22 cellular contexts compared by ENCODE assay signal in genomic region chr11:18390088-18390487, GRCh38. TPM values are rescaled to one million over a fixed set of nuclear protein-coding genes. Genes with fewer than 3 reads are reported as not detected.
DNase-seq lines count a peak whose midpoint lies in the region; ATAC-seq, FAIRE-seq and TF ChIP-seq lines count a peak whose summit lies in the region.
"Had no signal": no experiment of that assay in that cellular context is flagged by ENCODE, and none has a peak within 500 bp of the region (broad histone marks: within the 10 kb centered on the region; RNA-seq: fewer than 3 reads in every experiment).

No MANE protein-coding gene starts in this region.

- peaks cover 46% of the 10 kb centered on the region for H3F3A ChIP-seq in GM23248 (ENCODE audit: insufficient read depth)

- H3K9me2 ChIP-seq in GM23248 (ENCODE audit: insufficient read depth), result no peaks in the 10 kb centered on the region

- H3K27me3 Mint-ChIP-seq in stimulated activated naive CD8-positive, alpha-beta T cell treated with anti-CD3 and anti-CD28 coated beads, Interleukin-15, Interleukin-2, amounts not matched to agents 100 ng/mL and 50 ng/mL, for 24 hours, result no peaks in the 10 kb centered on the region

- 52 to 68% methylated on average over 3 of the region's 3 CpGs for WGBS in GM23248 (ENCODE audit: low coverage in 1 of 2, low lambda C conversion rate in 2 of 2, missing lambda C conversion rate in 2 of 2), 2 experiments
- WGBS in K562 (ENCODE audit: insufficient coverage, low coverage, missing lambda C conversion rate), result 41% methylated on average over 3 of the region's 3 CpGs

- POLR2A ChIA-PET in K562 (lab: Yijun Ruan, JAX), result no interaction called here

- no peak for TF ChIP-seq CTCF in K562 (IDR thresholded peaks at IDR 0.05 in 2 of 3, conservative IDR thresholded peaks at IDR 0.05 in 1 of 3; ENCODE audit: insufficient read depth in 2 of 3, low read depth in 1 of 3, low read length in 3 of 3)

- ATAC-seq in stimulated activated naive CD8-positive, alpha-beta T cell treated with anti-CD3 and anti-CD28 coated beads, Interleukin-15, Interleukin-2, amounts not matched to agents 100 U/mL and 50 U/mL, for 24 hours, result no peak
- ATAC-seq in K562, result no peak
- no peak for ATAC-seq in HG02884 (IDR thresholded peaks at IDR 0.05; ENCODE audit: unreplicated experiment)
- no peak for ATAC-seq in left colon
- ATAC-seq: HCT116 had no signal

- H3K9me3 ChIP-seq in GM23248 (ENCODE audit: low read depth), result no peaks in the 10 kb centered on the region
- H3K9me3 ChIP-seq in K562 (replicated peaks; ENCODE audit: control insufficient read depth, insufficient read depth, low read depth, low read length), result no peaks in the 10 kb centered on the region
- H3K9me3 ChIP-seq: BLaER1 had no signal

- H4K20me1 ChIP-seq in GM23248 (ENCODE audit: insufficient read depth), result no peaks in the 10 kb centered on the region
- H4K20me1 ChIP-seq in K562 (replicated peaks; ENCODE audit: control insufficient read depth, insufficient read depth, low read length), result peaks cover under 1% of the 10 kb centered on the region; the same call in 1 of the 2 replicates

- no peak for DNase-seq in stimulated activated naive CD8-positive, alpha-beta T cell treated with anti-CD3 and anti-CD28 coated beads, Interleukin-15, Interleukin-2, amounts not matched to agents 100 U/mL and 50 U/mL, for 24 hours
- DNase-seq in GM23248 (peak; percentile 4), K562 (ENCODE audit: extremely low read depth in 1 of 4, low spot score in 3 of 4) (no peak), ACHN (no peak), left colon (no peak)
- DNase-seq: CD8-positive, alpha-beta memory T cell; COR-L47; GOT3; H7; HFFc6 had no signal

- H3K4me3 ChIP-seq in GM23248, result no peak overlapping the region
- no peak overlapping the region for H3K4me3 ChIP-seq in K562
- H3K4me3 ChIP-seq: BLaER1 had no signal

- no peaks in the 10 kb centered on the region for H3K9me1 ChIP-seq in K562 (ENCODE audit: control insufficient read depth, insufficient read depth, low read length)

- peaks cover 8% of the 10 kb centered on the region for H3K36me3 Mint-ChIP-seq in stimulated activated naive CD8-positive, alpha-beta T cell treated with anti-CD3 and anti-CD28 coated beads, Interleukin-15, Interleukin-2, amounts not matched to agents 100 ng/mL and 50 ng/mL, for 24 hours (ENCODE audit: low read depth)
- H3K36me3 Mint-ChIP-seq: CD14-positive monocyte had no signal

- H3K36me3 ChIP-seq in GM23248 (ENCODE audit: low read depth), result peaks cover 3% of the 10 kb centered on the region; the same call in 1 of the 2 replicates
- H3K36me3 ChIP-seq in K562 (ENCODE audit: control insufficient read depth, insufficient read depth, low read length), result peaks cover 2% of the 10 kb centered on the region; the same call in 2 of the 3 replicates
- H3K36me3 ChIP-seq: BLaER1 had no signal

- CTCF ChIA-PET in K562 (lab: Yijun Ruan, JAX; ENCODE audit: low intra/inter-chr PET ratio), result no interaction called here

- no peak overlapping the region for H2AFZ ChIP-seq in GM23248
- H2AFZ ChIP-seq in K562 (ENCODE audit: low read depth, low read length), result no peak overlapping the region

- in situ Hi-C loops in GM23248 (cut with MboI), result loop anchor here (5.0 kb wide), 1 partner anchor 38 kb away; no protein-coding TSS in a partner anchor
- in situ Hi-C loops in K562 (cut with MboI), result no loop called here
- in situ Hi-C loops in ACHN (cut with HindIII; ENCODE audit: low pct_ligation_motif_present, low pct_unique_long_range_greater_than_20kb, low sequenced_read_pairs), result no loop called here

- H3K27ac ChIP-seq in GM23248, result no peak overlapping the region
- H3K27ac ChIP-seq in K562 (ENCODE audit: extremely low read depth, low read depth, low read length), result no peak overlapping the region
- H3K27ac ChIP-seq: BLaER1, KMS-11 had no signal

- peaks cover 15% of the 10 kb centered on the region for H3K79me2 ChIP-seq in GM23248 (ENCODE audit: insufficient read depth)
- peaks cover 15% of the 10 kb centered on the region for H3K79me2 ChIP-seq in K562 (ENCODE audit: control insufficient read depth, insufficient read depth, low read length)

- H3K4me2 ChIP-seq in GM23248 (ENCODE audit: unreplicated experiment), result no peak overlapping the region
- no peak overlapping the region for H3K4me2 ChIP-seq in K562 (ENCODE audit: insufficient read depth, low read length)
- H3K4me2 ChIP-seq: BLaER1, KMS-11 had no signal

- H3K9ac ChIP-seq in GM23248, result no peak overlapping the region
- H3K9ac ChIP-seq in K562 (ENCODE audit: insufficient read depth in 1 of 2, low read depth in 2 of 2, low read length in 2 of 2), result no peak overlapping the region
- H3K9ac ChIP-seq: BLaER1, KMS-11 had no signal

- H3K9me3 Mint-ChIP-seq in stimulated activated naive CD8-positive, alpha-beta T cell treated with anti-CD3 and anti-CD28 coated beads, Interleukin-15, Interleukin-2, amounts not matched to agents 100 ng/mL and 50 ng/mL, for 24 hours, result no peaks in the 10 kb centered on the region
- H3K9me3 Mint-ChIP-seq: CD8-positive, alpha-beta memory T cell had no signal

- TF ChIP-seq RAD21 in K562 (CRISPR knock-in tag; conservative IDR thresholded peaks at IDR 0.05 in 1 of 2, IDR thresholded peaks at IDR 0.05 in 1 of 2), result no peak

- peaks cover 30% of the 10 kb centered on the region for H3K4me1 ChIP-seq in GM23248 (ENCODE audit: insufficient read depth)
- H3K4me1 ChIP-seq in K562 (replicated peaks in 1 of 2; ENCODE audit: control insufficient read depth in 2 of 2, insufficient read depth in 2 of 2, low read length in 2 of 2), result peaks cover 10 to 21% of the 10 kb centered on the region in 2 experiments

- peaks cover 44% of the 10 kb centered on the region for H3K4me1 Mint-ChIP-seq in stimulated activated naive CD8-positive, alpha-beta T cell treated with anti-CD3 and anti-CD28 coated beads, Interleukin-15, Interleukin-2, amounts not matched to agents 100 ng/mL and 50 ng/mL, for 24 hours (ENCODE audit: low read depth)

- TF ChIP-seq POLR2A in K562 (conservative IDR thresholded peaks at IDR 0.05), result no peak

- no peak overlapping the region for H3K4me3 Mint-ChIP-seq in stimulated activated naive CD8-positive, alpha-beta T cell treated with anti-CD3 and anti-CD28 coated beads, Interleukin-15, Interleukin-2, amounts not matched to agents 100 ng/mL and 50 ng/mL, for 24 hours
- H3K4me3 Mint-ChIP-seq: CD14-positive monocyte; CD8-positive, alpha-beta memory T cell; HFFc6 had no signal

- H3K27me3 ChIP-seq in GM23248 (replicated peaks; ENCODE audit: insufficient read depth) (no peaks in the 10 kb centered on the region), K562 (ENCODE audit: control insufficient read depth in 2 of 2, insufficient read depth in 2 of 2, low read length in 2 of 2) (no peaks in the 10 kb centered on the region)
- H3K27me3 ChIP-seq: BLaER1 had no signal

- no peak for FAIRE-seq in K562 (lab: Jason Lieb, UNC)
- FAIRE-seq: A204.1, D721Med, G401.6, GM12891, GM19239, HTR-8/SVneo had no signal

- peak overlapping the region; percentile 41 for H3K27ac Mint-ChIP-seq in stimulated activated naive CD8-positive, alpha-beta T cell treated with anti-CD3 and anti-CD28 coated beads, Interleukin-15, Interleukin-2, amounts not matched to agents 100 ng/mL and 50 ng/mL, for 24 hours
- H3K27ac Mint-ChIP-seq: HFFc6 had no signal

- no TSS peak for BruUV-seq in K562 (replicated peaks; lab: Mats Ljungman, UMichigan)

- TF ChIP-seq EP300 in K562 (IDR thresholded peaks at IDR 0.05; ENCODE audit: low read length), result no peak

- intact Hi-C loops in K562 (cut with micrococcal nuclease), result loop anchor here (10.0 kb wide), 1 partner anchor 255 kb away; no protein-coding TSS in a partner anchor
- intact Hi-C loops in left colon (cut with DNase I, micrococcal nuclease), result loop anchor here in 1 of 2 donors (10.0 kb wide), 1 partner anchor 125 kb away; no protein-coding TSS in a partner anchor

RNA-seq across cellular contexts. Expression of gene LDHA, which starts 4.3 kb away (rescaled TPM):
- total RNA-seq in GM23248 (2014; rRNA removed; shearing (Covaris generic)), result 2,432 and 2,912 TPM in 2 replicates
- polyA plus RNA-seq in GM23248 (2016; fragmentation: Nextera tagmentation; extraction: Ambion mirVana) (5,221 and 5,406 TPM in 2 replicates), K562 (2011; rRNA removed) (2,290 and 3,001 TPM in 2 replicates), K562 (2014; fragmentation: Illumina TruSeq; extraction: Trizol) (1,410 and 1,720 TPM in 2 replicates), K562 (2014; fragmentation: Nextera tagmentation; extraction: Ambion mirVana) (1,000 to 10,000 TPM in 1 of 2 experiments, 100 to 1,000 TPM in 1; 926 to 1,451 TPM), K562 (2014; rRNA removed) (981 and 1,026 TPM in 2 replicates)
- total RNA-seq in K562 (2011; cell fraction: chromatin; rRNA removed; ENCODE audit: low replicate concordance), result 227 and 496 TPM in 2 replicates
- 234 and 275 TPM in 2 replicates for total RNA-seq in K562 (2011; cell fraction: nucleolus; rRNA removed)
- 463 and 572 TPM in 2 replicates for total RNA-seq in K562 (2011; cell fraction: nucleoplasm; rRNA removed)
- total RNA-seq in K562 (2014; rRNA removed) (497 and 537 TPM in 2 replicates), K562 (2014; rRNA removed; fragmentation: Illumina TruSeq; extraction: Trizol) (535 and 615 TPM in 2 replicates), K562 (2015; rRNA removed; fragmentation: Illumina TruSeq; extraction: Trizol) (587 and 664 TPM in 2 replicates), K562 (2021) (739 and 755 TPM in 2 replicates), left colon (100 to 1,000 TPM; 513 to 576 TPM)
- polyA plus RNA-seq in K562 (2011; cell fraction: cytosol; rRNA removed), result 907 and 2,175 TPM in 2 replicates
- polyA plus RNA-seq in K562 (2011; cell fraction: nucleus; rRNA removed), result 371 and 679 TPM in 2 replicates
- 741 and 1,455 TPM in 2 replicates for polyA plus RNA-seq in K562 (2012)
- 3,343 and 3,532 TPM in 2 replicates for polyA minus RNA-seq in K562 (2011; rRNA and poly(A)+ RNA removed)
- 1,176 and 1,311 TPM in 2 replicates for polyA minus RNA-seq in K562 (2011; cell fraction: cytosol; rRNA and poly(A)+ RNA removed)
- polyA minus RNA-seq in K562 (2011; cell fraction: nucleus; rRNA and poly(A)+ RNA removed), result 165 and 457 TPM in 2 replicates

RNA-seq across cellular contexts. Expression of gene LDHC, which starts 22.0 kb away (rescaled TPM):
- not detected in 2 replicates for total RNA-seq in GM23248 (2014; rRNA removed; shearing (Covaris generic))
- polyA plus RNA-seq in GM23248 (2016; fragmentation: Nextera tagmentation; extraction: Ambion mirVana) (0.23 TPM in 1 of 2 replicates, not detected in the other), K562 (2011; rRNA removed) (not detected in 2 replicates), K562 (2014; fragmentation: Illumina TruSeq; extraction: Trizol) (not detected in 2 replicates), K562 (2014; fragmentation: Nextera tagmentation; extraction: Ambion mirVana) (not detected), K562 (2014; rRNA removed) (not detected in 2 replicates)
- total RNA-seq in K562 (2011; cell fraction: chromatin; rRNA removed; ENCODE audit: low replicate concordance), result not detected in 2 replicates
- total RNA-seq in K562 (2011; cell fraction: nucleolus; rRNA removed), result not detected in 2 replicates
- not detected in 2 replicates for total RNA-seq in K562 (2011; cell fraction: nucleoplasm; rRNA removed)
- total RNA-seq in K562 (2014; rRNA removed) (not detected in 2 replicates), K562 (2014; rRNA removed; fragmentation: Illumina TruSeq; extraction: Trizol) (not detected in 2 replicates), K562 (2015; rRNA removed; fragmentation: Illumina TruSeq; extraction: Trizol) (not detected in 2 replicates), K562 (2021) (not detected in 2 replicates), left colon (1 to 10 TPM in 1 of 2 donors, not detected in 1; 1.9 TPM)
- polyA plus RNA-seq in K562 (2011; cell fraction: cytosol; rRNA removed), result not detected in 2 replicates
- polyA plus RNA-seq in K562 (2011; cell fraction: nucleus; rRNA removed), result not detected in 2 replicates
- not detected in 2 replicates for polyA plus RNA-seq in K562 (2012)
- 0.42 TPM in 1 of 2 replicates, not detected in the other for polyA minus RNA-seq in K562 (2011; rRNA and poly(A)+ RNA removed)
- polyA minus RNA-seq in K562 (2011; cell fraction: cytosol; rRNA and poly(A)+ RNA removed), result not detected in 2 replicates
- not detected in 2 replicates for polyA minus RNA-seq in K562 (2011; cell fraction: nucleus; rRNA and poly(A)+ RNA removed)
- total RNA-seq: CD8-positive, alpha-beta memory T cell had no signal
- polyA plus RNA-seq: CD14-positive monocyte; CD8-positive, alpha-beta memory T cell had no signal
